ENCODE assay signal across 9 cellular contexts in the genomic region with DNA sequence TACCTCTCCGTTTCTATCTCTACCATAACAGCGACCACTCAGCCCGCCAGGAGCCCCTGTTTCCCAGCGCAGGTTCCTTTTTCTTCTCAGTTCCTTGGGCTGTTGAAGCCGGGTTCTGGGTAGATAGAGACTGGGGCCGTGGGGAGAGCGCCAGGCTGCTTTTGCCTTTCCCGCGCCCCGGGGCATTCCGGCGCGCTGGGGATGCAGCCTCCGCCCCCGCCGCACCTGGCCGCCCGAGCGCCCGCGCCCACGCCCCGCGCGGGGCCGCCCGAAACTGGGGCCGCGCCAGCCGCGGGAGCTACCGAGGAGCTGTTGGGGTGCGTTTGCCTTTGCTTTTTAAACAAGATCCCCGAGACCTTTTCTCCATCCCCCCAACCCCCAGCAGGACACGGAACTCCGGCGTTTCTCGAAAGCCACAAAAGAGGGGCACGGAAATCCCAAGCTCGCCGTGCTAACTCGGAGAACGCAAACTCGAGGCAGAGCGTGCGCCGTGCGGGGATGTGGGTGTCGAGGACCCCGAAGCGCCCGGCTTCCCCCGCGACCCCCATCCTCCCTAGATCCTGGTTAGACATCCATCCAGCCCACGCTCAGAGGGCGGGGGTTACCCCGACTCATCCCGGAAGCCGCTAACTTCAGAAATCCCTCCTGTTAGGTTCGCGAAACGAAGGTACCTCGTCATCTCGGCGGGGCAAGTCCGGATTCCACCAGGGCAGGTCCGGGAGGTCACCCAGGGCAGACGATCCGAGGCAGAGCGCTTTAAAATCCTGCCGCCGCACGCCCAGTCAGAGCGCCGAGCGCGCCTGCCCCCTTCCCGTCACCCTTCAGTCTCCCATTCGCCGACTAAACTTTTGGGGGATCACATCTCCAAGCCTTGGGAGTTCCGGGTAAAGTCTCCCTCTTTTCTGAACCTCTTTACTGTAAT. TPM values are rescaled to one million over a fixed set of nuclear protein-coding genes. Genes with fewer than 3 reads are reported as not detected.
DNase-seq lines count a peak whose midpoint lies in the region; ATAC-seq, FAIRE-seq and TF ChIP-seq lines count a peak whose summit lies in the region.
"Had no signal": no experiment of that assay in that cellular context is flagged by ENCODE, and none has a peak within 500 bp of the region (broad histone marks: within the 10 kb centered on the region; RNA-seq: fewer than 3 reads in every experiment).

No MANE protein-coding gene starts in this region.

- in situ Hi-C loops in IMR-90 (cut with MboI; ENCODE audit: low sequenced_read_pairs): no loop called here

- DNase-seq in ELF-1 (ENCODE audit: low read depth, low spot score) (peak; percentile 23), IMR-90 (no peak), adipocyte (ENCODE audit: low read depth) (peak; percentile 9), keratinocyte (ENCODE audit: low read depth, low spot score) (no peak)
- peak; percentile 9 for DNase-seq in stimulated activated naive CD4-positive, alpha-beta T cell treated with Interleukin-2 at 50 U/mL for 16 hours (lab: John Stamatoyannopoulos, UW)

- H3K27ac ChIP-seq in IMR-90 (ENCODE audit: insufficient read depth, low read length): no peak overlapping the region
- H3K27ac ChIP-seq in keratinocyte (ENCODE audit: control insufficient read depth, insufficient read depth, low read length): no peak overlapping the region

- TF ChIP-seq CTCF in IMR-90 (conservative IDR thresholded peaks at IDR 0.05; ENCODE audit: low read depth, low read length) (no peak), keratinocyte (optimal IDR thresholded peaks at IDR 0.05 in 1 of 3, IDR thresholded peaks at IDR 0.05 in 1 of 3, conservative IDR thresholded peaks at IDR 0.05 in 1 of 3; ENCODE audit: extremely low read depth in 1 of 3, insufficient read depth in 2 of 3, low read length in 3 of 3) (no peak)

- H4K20me1 ChIP-seq in IMR-90 (ENCODE audit: insufficient read depth, low read length) (no peaks in the 10 kb centered on the region), keratinocyte (ENCODE audit: control insufficient read depth, extremely low read depth, insufficient read depth, low read length) (no peaks in the 10 kb centered on the region)

- H3K4me2 ChIP-seq in IMR-90 (ENCODE audit: low read depth, low read length) (peak overlapping the region; percentile 61; the same call in 1 of the 2 replicates), keratinocyte (ENCODE audit: control insufficient read depth, extremely low read depth, insufficient read depth, low read depth, low read length) (peak overlapping the region; percentile 90)

- 3% methylated on average over 8 of the region's 81 CpGs; no CpG with 5 or more reads in 1 of the 2 experiments for WGBS in IMR-90 (ENCODE audit: extremely low coverage in 2 of 2, insufficient read length in 1 of 2), 2 experiments

- POLR2A ChIA-PET in IMR-90 (lab: Charles Lee; ENCODE audit: unreplicated experiment): no interaction called here

- H3K4me3 ChIP-seq in IMR-90 (ENCODE audit: insufficient read depth, low read depth, low read length): 0 out of 2 replicates have a peak overlapping the region, but pooled peaks have one; percentile 4
- H3K4me3 ChIP-seq in adipocyte (ENCODE audit: low read length): peak overlapping the region; percentile 88
- H3K4me3 ChIP-seq in keratinocyte (ENCODE audit: control insufficient read depth in 2 of 3, extremely low read depth in 1 of 3, insufficient read depth in 2 of 3, low read depth in 1 of 3, low read length in 3 of 3): peak overlapping the region; percentile 15 to 76 (median 63)

- H4K8ac ChIP-seq in IMR-90 (ENCODE audit: low read depth in 2 of 2, low read length in 2 of 2): no peak overlapping the region

- TF ChIP-seq POLR2A in IMR-90 (IDR thresholded peaks at IDR 0.05; ENCODE audit: low read depth, low read length): no peak

- TF ChIP-seq RAD21 in IMR-90 (IDR thresholded peaks at IDR 0.05; ENCODE audit: low read length): no peak

- H3K9me1 ChIP-seq in IMR-90 (ENCODE audit: insufficient read depth, low read length): no peaks in the 10 kb centered on the region
- no peaks in the 10 kb centered on the region for H3K9me1 ChIP-seq in keratinocyte (ENCODE audit: control insufficient read depth, extremely low read depth, insufficient read depth, low read length)

- H3K23ac ChIP-seq in IMR-90 (ENCODE audit: low read depth, low read length): no peak overlapping the region

- H3K27me3 ChIP-seq in IMR-90 (ENCODE audit: control insufficient read depth, insufficient read depth, low read length) (peaks cover 39% of the 10 kb centered on the region), adipocyte (replicated peaks; ENCODE audit: control insufficient read depth, insufficient read depth, low read length) (peaks cover 67% of the 10 kb centered on the region), keratinocyte (ENCODE audit: control insufficient read depth, extremely low read depth, insufficient read depth, low read length) (peaks cover 38% of the 10 kb centered on the region)

- H2BK120ac ChIP-seq in IMR-90 (ENCODE audit: low read depth, low read length): no peak overlapping the region

- no peak overlapping the region for H3K9ac ChIP-seq in IMR-90 (ENCODE audit: low read depth, low read length)
- H3K9ac ChIP-seq in adipocyte (ENCODE audit: low read length): peak overlapping the region; percentile 25
- no peak overlapping the region for H3K9ac ChIP-seq in keratinocyte (ENCODE audit: control insufficient read depth, extremely low read depth, insufficient read depth, low read length)

- H4K91ac ChIP-seq in IMR-90 (ENCODE audit: insufficient read depth, low read depth, low read length): no peak overlapping the region

- dilution Hi-C loops in IMR-90 (cut with HindIII; ENCODE audit: low sequenced_read_pairs, unreplicated experiment): no loop called here
- dilution Hi-C loops in keratinocyte (cut with MboI; ENCODE audit: extremely low pct_ligation_motif_present, low sequenced_read_pairs): no loop called here

- no peak overlapping the region for H3K56ac ChIP-seq in IMR-90 (ENCODE audit: extremely low read depth, insufficient read depth, low read length)

- FAIRE-seq in keratinocyte (lab: Jason Lieb, UNC): no peak

- H2BK5ac ChIP-seq in IMR-90 (ENCODE audit: low read depth, low read length, poor library complexity, severe bottlenecking): no peak overlapping the region

- H2BK20ac ChIP-seq in IMR-90 (ENCODE audit: low read depth, low read length): no peak overlapping the region

- H3K4me1 ChIP-seq in IMR-90 (ENCODE audit: control insufficient read depth, insufficient read depth, low read length) (peaks cover 6% of the 10 kb centered on the region; the same call in 1 of the 2 replicates), adipocyte (ENCODE audit: control insufficient read depth, insufficient read depth, low read length) (peaks cover 15% of the 10 kb centered on the region), keratinocyte (ENCODE audit: control insufficient read depth, extremely low read depth, insufficient read depth, low read length) (peaks cover 10% of the 10 kb centered on the region)

- no peak overlapping the region for H3K14ac ChIP-seq in IMR-90 (replicated peaks; ENCODE audit: low read depth, low read length)

- peak overlapping the region; percentile 74 for H2AFZ ChIP-seq in IMR-90 (replicated peaks; ENCODE audit: low read length, poor library complexity)
- peak overlapping the region; percentile 28 for H2AFZ ChIP-seq in keratinocyte (ENCODE audit: control insufficient read depth, low read length)

- no peak overlapping the region for H2AK5ac ChIP-seq in IMR-90 (ENCODE audit: low read depth, low read length)

- no peak overlapping the region for H2BK15ac ChIP-seq in IMR-90 (ENCODE audit: low read depth, low read length)

- no TSS peak for BruUV-seq in IMR-90 (replicated peaks; lab: Mats Ljungman, UMichigan)

- CTCF ChIA-PET in IMR-90 (lab: Yijun Ruan, JAX): interaction anchor here (0.6 kb wide), 1 partner anchor 118 kb away, joined by 3 read pairs; no protein-coding TSS in a partner anchor

- no peak for ATAC-seq in IMR-90 (ENCODE audit: low read depth)
- no peak for ATAC-seq in HG03457 (IDR thresholded peaks at IDR 0.05; ENCODE audit: unreplicated experiment)
- ATAC-seq in HG03520 (IDR thresholded peaks at IDR 0.05; ENCODE audit: unreplicated experiment): no peak
- no peak for ATAC-seq in GM21619 (IDR thresholded peaks at IDR 0.05; ENCODE audit: unreplicated experiment)

- H3K79me2 ChIP-seq in keratinocyte (ENCODE audit: control insufficient read depth, insufficient read depth, low read length): no peaks in the 10 kb centered on the region

- H3K9me3 ChIP-seq in IMR-90 (ENCODE audit: control insufficient read depth, insufficient read depth, low read length): no peaks in the 10 kb centered on the region
- no peaks in the 10 kb centered on the region for H3K9me3 ChIP-seq in adipocyte (ENCODE audit: control insufficient read depth, low read length)
- H3K9me3 ChIP-seq in keratinocyte (ENCODE audit: control insufficient read depth, low read depth, low read length): no peaks in the 10 kb centered on the region

- H3K79me1 ChIP-seq in IMR-90 (ENCODE audit: low read depth in 1 of 2, low read length in 2 of 2): no peaks in the 10 kb centered on the region

- H3K4ac ChIP-seq in IMR-90 (ENCODE audit: low read depth, low read length): no peak overlapping the region

- H3K36me3 ChIP-seq in IMR-90 (ENCODE audit: control insufficient read depth, insufficient read depth, low read length) (no peaks in the 10 kb centered on the region), adipocyte (ENCODE audit: control insufficient read depth, insufficient read depth, low read length, severe bottlenecking) (no peaks in the 10 kb centered on the region), keratinocyte (ENCODE audit: control insufficient read depth in 2 of 2, extremely low read depth in 1 of 2, insufficient read depth in 2 of 2, low read length in 2 of 2) (no peaks in the 10 kb centered on the region)

- intact Hi-C loops in IMR-90 (cut with micrococcal nuclease): loop anchor here (2.0 kb wide), 1 partner anchor 449 kb away; no protein-coding TSS in a partner anchor

- no peak overlapping the region for H4K5ac ChIP-seq in IMR-90 (ENCODE audit: low read depth, low read length)

- H2AK9ac ChIP-seq in IMR-90 (replicated peaks; ENCODE audit: low read depth, low read length, poor library complexity): no peak overlapping the region

- no peak overlapping the region for H3K18ac ChIP-seq in IMR-90 (ENCODE audit: low read depth, low read length)

TF ChIP-seq in IMR-90, 13 proteins besides CTCF, POLR2A, EP300 and RAD21 (continues in another document):
- TF ChIP-seq BHLHE40 (IDR thresholded peaks at IDR 0.05; ENCODE audit: low read depth, low read length) (no peak), MAFK (IDR thresholded peaks at IDR 0.05; ENCODE audit: low read depth, low read length) (no peak), RFX5 (IDR thresholded peaks at IDR 0.05; ENCODE audit: low read depth, low read length) (no peak)

RNA-seq across cellular contexts. Expression of a gene that starts 1.0 kb away (rescaled TPM):
- total RNA-seq in IMR-90 (2012; rRNA removed): not detected in 2 replicates
- polyA plus RNA-seq in IMR-90 (2012; rRNA removed): not detected in 2 replicates
- polyA plus RNA-seq in IMR-90 (2012; cell fraction: cytosol; rRNA removed): not detected in 2 replicates
- not detected in 2 replicates for polyA plus RNA-seq in IMR-90 (2012; cell fraction: nucleus; rRNA removed; ENCODE audit: low replicate concordance)
- polyA plus RNA-seq in keratinocyte: not detected in 3 replicates
- not detected for polyA plus RNA-seq in keratinocyte (2011; ENCODE audit: low read depth)
- polyA plus RNA-seq in keratinocyte (2011; cell fraction: cytosol; rRNA removed): not detected in 2 replicates
- polyA plus RNA-seq in keratinocyte (2011; cell fraction: nucleus; rRNA removed): not detected in 2 replicates
- not detected in 2 replicates for polyA plus RNA-seq in keratinocyte (2012; ENCODE audit: low replicate concordance)
- 0.29 TPM in 1 of 3 replicates, not detected in the others for polyA minus RNA-seq in keratinocyte
- polyA minus RNA-seq in keratinocyte (2011; cell fraction: cytosol; rRNA and poly(A)+ RNA removed): not detected
- polyA minus RNA-seq in keratinocyte (2011; cell fraction: nucleus; rRNA and poly(A)+ RNA removed): not detected in 2 replicates
- total RNA-seq: lung microvascular endothelial cell had no signal

Comparison
In these comparisons a context has a peak if more than half of its experiments do, and no peak if none do; other contexts are left out.
1. DNase-seq: peak in ELF-1 (single experiment), adipocyte (single experiment) and stimulated activated naive CD4-positive, alpha-beta T cell treated with Interleukin-2 at 50 U/mL for 16 hours (single experiment); none in IMR-90 (single experiment) and keratinocyte (single experiment).
2. H3K4me3 ChIP-seq: peak in every context shown above with its lines; median percentile 88 in adipocyte; 63 in keratinocyte; 4 in IMR-90.